In genomic region chr2:38013158-38013752, GRCh38 we compare ENCODE assay signal across 17 cellular contexts.
DNase-seq lines count a peak whose midpoint lies in the region; ATAC-seq and TF ChIP-seq lines count a peak whose summit lies in the region.
"Had no signal": no experiment of that assay in that cellular context is flagged by ENCODE, and none has a peak within 500 bp of the region (broad histone marks: within the 10 kb centered on the region; RNA-seq: fewer than 3 reads in every experiment).

No MANE protein-coding gene starts in this region.

- TF ChIP-seq CTCF in PC-3 (conservative IDR thresholded peaks at IDR 0.05; ENCODE audit: low read depth, low read length) (no peak), dorsolateral prefrontal cortex (IDR thresholded peaks at IDR 0.05 in 54 of 56, conservative IDR thresholded peaks at IDR 0.05 in 2 of 56; ENCODE audit: low read depth in 1 of 56, partially characterized antibody in 56 of 56) (no peak)

- H3K9me3 ChIP-seq in PC-3 (ENCODE audit: low read length), result no peaks in the 10 kb centered on the region

- H3K4me3 ChIP-seq in PC-3 (ENCODE audit: low read length), result peak overlapping the region; percentile 24; the same call in 1 of the 2 replicates
- H3K4me3 ChIP-seq in skeletal muscle cell (ENCODE audit: low read depth, low read length), result no peak overlapping the region
- no peak overlapping the region for H3K4me3 ChIP-seq in dorsolateral prefrontal cortex

- H4K20me1 ChIP-seq in PC-3 (ENCODE audit: low read length), result no peaks in the 10 kb centered on the region

- no peaks in the 10 kb centered on the region for H3K36me3 ChIP-seq in PC-3 (ENCODE audit: low read depth, low read length)

- H3K9me2 ChIP-seq in PC-3 (replicated peaks; ENCODE audit: low read length), result no peaks in the 10 kb centered on the region

- intact Hi-C loops in PC-3 (cut with micrococcal nuclease) (no loop called here), dorsolateral prefrontal cortex (cut with DNase I) (no loop called here)

- BruUV-seq in PC-3 (replicated peaks; lab: Mats Ljungman, UMichigan), result TSS peak; percentile 52

- H3F3A ChIP-seq in PC-3 (ENCODE audit: low read length, unreplicated experiment), result no peaks in the 10 kb centered on the region

- H3K27me3 ChIP-seq in PC-3 (ENCODE audit: low read length), result no peaks in the 10 kb centered on the region
- no peaks in the 10 kb centered on the region for H3K27me3 ChIP-seq in dorsolateral prefrontal cortex

- H3K27ac ChIP-seq in PC-3 (ENCODE audit: low read length) (peak overlapping the region; percentile 92), dorsolateral prefrontal cortex (no peak overlapping the region)

- ATAC-seq in PC-3, result peak; percentile 71
- peak; percentile 51 for ATAC-seq in esophagus mucosa
- no peak for ATAC-seq in left lobe of liver
- ATAC-seq: left colon; stimulated activated naive CD8-positive, alpha-beta T cell treated with anti-CD3 and anti-CD28 coated beads, Interleukin-15, amount 100 ng/mL, for 72 hours had no signal

- H2AFZ ChIP-seq in PC-3 (ENCODE audit: low read length), result no peak overlapping the region

- DNase-seq in GM03348 (ENCODE audit: low spot score), result peak; percentile 27
- peak; percentile 88 for DNase-seq in PC-3
- peak; percentile 36 for DNase-seq in skeletal muscle cell (ENCODE audit: low read depth)
- no peak for DNase-seq in activated CD4-positive, alpha-beta T cell treated with anti-CD3 and anti-CD28 coated beads, Interleukin-2, amount 50 U/mL, for 1 hour
- DNase-seq in RPMI8226, result no peak
- DNase-seq in dorsolateral prefrontal cortex, result no peak
- DNase-seq in left lobe of liver (ENCODE audit: low spot score), result no peak
- DNase-seq: activated CD4-positive, alpha-beta T cell treated with anti-CD3 and anti-CD28 coated beads for 1 hour; activated CD8-positive, alpha-beta memory T cell treated with anti-CD3 and anti-CD28 coated beads, Interleukin-2, amount 50 U/mL, for 48 hours; activated naive CD4-positive, alpha-beta T cell treated with Interleukin-2 at 50 U/mL for 16 hours; left colon; MM.1S; NCI-H774; stimulated activated CD4-positive, alpha-beta T cell treated with anti-CD3 and anti-CD28 coated beads, Interleukin-12 subunit alpha, Interleukin-12 subunit beta, amount 100 ng/mL, for 4 hours; stimulated activated naive CD8-positive, alpha-beta T cell treated with anti-CD3 and anti-CD28 coated beads, Interleukin-15, amount 100 ng/mL, for 72 hours; T-helper 1 cell had no signal

- CTCF ChIA-PET in PC-3 (lab: Charles Lee), result interaction anchor here (0.6 to 0.7 kb wide), 2 partner anchors 261 to 452 kb away, joined by 3 to 4 read pairs; no protein-coding TSS in a partner anchor

- peak overlapping the region; percentile 73 for H3K4me2 ChIP-seq in PC-3 (ENCODE audit: low read length)

- no peaks in the 10 kb centered on the region for H3K79me2 ChIP-seq in PC-3 (ENCODE audit: low read length)

- H3K4me1 ChIP-seq in PC-3 (ENCODE audit: insufficient read depth, low read length), result peaks cover 66% of the 10 kb centered on the region

- POLR2A ChIA-PET in PC-3 (lab: Charles Lee; ENCODE audit: unreplicated experiment), result no interaction called here

- H3K9ac ChIP-seq in PC-3 (ENCODE audit: low read length), result peak overlapping the region; percentile 73

Comparison
In these comparisons a context has a peak if more than half of its experiments do, and no peak if none do; other contexts are left out.
1. DNase-seq: peak in GM03348 (single experiment), PC-3 (single experiment) and skeletal muscle cell (single experiment); none in activated CD4-positive, alpha-beta T cell treated with anti-CD3 and anti-CD28 coated beads, Interleukin-2, amount 50 U/mL, for 1 hour (single experiment), RPMI8226 (single experiment), dorsolateral prefrontal cortex (0 of 10) and left lobe of liver (single experiment).